In the genomic region with DNA sequence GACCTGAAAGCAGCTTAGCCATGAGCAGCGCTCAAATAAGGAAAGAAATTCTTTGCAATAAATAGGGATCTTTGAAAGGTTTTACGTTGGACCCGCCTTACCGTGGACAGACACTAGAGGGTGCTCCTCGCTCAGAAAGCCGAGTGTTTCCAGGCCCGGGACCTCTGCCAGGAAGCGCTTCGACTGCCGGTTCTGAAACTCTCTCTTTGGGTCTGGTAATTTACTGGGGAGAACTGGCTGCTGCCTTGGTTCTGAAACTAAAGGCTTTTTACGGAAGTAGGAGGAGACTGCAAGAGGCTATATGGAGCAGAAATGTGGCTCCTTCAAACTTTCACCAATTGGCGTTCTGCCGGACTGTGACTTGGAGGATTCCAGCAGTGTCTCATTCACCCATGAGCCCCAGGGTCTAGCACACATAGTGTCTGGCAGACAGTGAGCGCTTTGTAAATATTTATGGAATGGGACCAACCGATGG, we compare ENCODE assay signal across 8 cellular contexts.
DNase-seq lines count a peak whose midpoint lies in the region; ATAC-seq lines count a peak whose summit lies in the region.

No MANE protein-coding gene starts in this region.

- peak; percentile 12 for DNase-seq in NCI-H2171 treated with DMSO at 0.1 percent for 48 hours (lab: John Stamatoyannopoulos, UW)
- DNase-seq in NCI-H2171 (lab: John Stamatoyannopoulos, UW) = no peak
- peak; percentile 32 for DNase-seq in NCI-H2107 (lab: John Stamatoyannopoulos, UW)
- peak; percentile 77 for DNase-seq in activated CD4-positive, CD25-positive, alpha-beta regulatory T cell treated with anti-CD3 and anti-CD28 coated beads, Interleukin-2, amount 50 U/mL, for 72 hours
- peak; percentile 73 for DNase-seq in cerebellar cortex (ENCODE audit: low spot score)
- peak; percentile 69 for DNase-seq in kidney tubule cell (ENCODE audit: low spot score)
- DNase-seq in stimulated activated CD4-positive, alpha-beta T cell treated with anti-CD3 and anti-CD28 coated beads, Interleukin-15, amount 100 ng/mL, for 24 hours = peak; percentile 78

- no peak for ATAC-seq in GM19455 (IDR thresholded peaks at IDR 0.05; ENCODE audit: unreplicated experiment)
